ENCODE assay signal across 9 cellular contexts in the genomic region with DNA sequence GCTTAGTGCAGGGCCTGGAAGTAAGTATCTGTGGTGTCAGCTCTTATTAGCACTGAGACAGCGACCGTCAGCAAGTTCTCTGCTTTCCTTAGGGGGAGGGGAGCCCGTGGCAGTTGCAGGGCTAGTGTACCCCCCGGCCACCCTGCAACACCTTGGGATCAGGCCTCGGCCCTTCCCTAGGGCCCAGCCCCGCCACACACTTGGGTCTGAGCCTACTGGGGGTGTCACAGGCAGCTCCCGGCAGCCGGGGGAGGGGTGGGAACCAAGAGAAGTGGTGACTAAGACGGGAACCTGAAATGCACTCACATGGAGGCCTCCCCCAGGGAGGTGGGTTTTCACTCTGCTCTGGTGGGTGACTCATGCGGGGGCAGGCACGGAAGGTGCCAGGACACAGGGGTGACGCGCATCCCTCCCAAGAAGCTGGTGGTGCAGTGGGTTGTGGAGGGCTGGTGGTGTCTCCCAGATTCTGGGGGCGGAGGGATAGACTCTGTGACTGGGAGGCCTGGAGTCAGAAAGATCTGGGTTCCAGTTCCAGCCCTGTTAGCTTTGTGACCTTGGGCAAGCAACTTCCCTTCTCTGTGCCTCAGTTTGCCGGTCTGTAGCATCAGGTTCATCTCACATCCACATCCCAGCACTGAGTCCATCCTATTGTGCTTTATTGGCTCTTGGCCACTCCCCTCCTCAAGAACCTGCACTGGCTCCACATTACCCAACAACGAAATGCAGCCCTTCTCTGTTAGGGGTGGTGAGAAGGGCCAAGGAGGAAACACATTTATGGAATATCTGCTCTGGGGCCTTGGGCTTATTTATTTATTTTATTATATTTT. TPM values are rescaled to one million over a fixed set of nuclear protein-coding genes. Genes with fewer than 3 reads are reported as not detected.
DNase-seq lines count a peak whose midpoint lies in the region; ATAC-seq, FAIRE-seq and TF ChIP-seq lines count a peak whose summit lies in the region.
"Had no signal": no experiment of that assay in that cellular context is flagged by ENCODE, and none has a peak within 500 bp of the region (broad histone marks: within the 10 kb centered on the region; RNA-seq: fewer than 3 reads in every experiment).

No MANE protein-coding gene starts in this region.

- H3K27ac Mint-ChIP-seq in WTC11: no peak overlapping the region

- H3K4me1 Mint-ChIP-seq in WTC11: peaks cover 13% of the 10 kb centered on the region

- no peaks in the 10 kb centered on the region for H3K27me3 ChIP-seq in brain microvascular endothelial cell (replicated peaks)
- H3K27me3 ChIP-seq in small intestine (ENCODE audit: control insufficient read depth in 2 of 2, insufficient read depth in 2 of 2, low read length in 2 of 2): no peaks in the 10 kb centered on the region

- H3K27me3 Mint-ChIP-seq in WTC11 (ENCODE audit: low read depth): no peaks in the 10 kb centered on the region; the same call in 1 of the 2 replicates

- in situ Hi-C loops in brain microvascular endothelial cell (cut with HindIII; ENCODE audit: low pct_ligation_motif_present, low sequenced_read_pairs): no loop called here

- TF ChIP-seq CTCF in HEK293 (tag by site-specific recombination; IDR thresholded peaks at IDR 0.05) (no peak), WTC11 (IDR thresholded peaks at IDR 0.05) (no peak), brain microvascular endothelial cell (IDR thresholded peaks at IDR 0.05; ENCODE audit: low read depth, low read length, missing control alignments) (no peak)

- H3K27ac ChIP-seq in HEK293 (ENCODE audit: extremely low read depth, low read depth, low read length) (no peak overlapping the region), brain microvascular endothelial cell (peak overlapping the region; percentile 61), small intestine (ENCODE audit: low read depth in 1 of 2, low read length in 1 of 2) (no peak overlapping the region)

- H3K4me1 ChIP-seq in HEK293 (ENCODE audit: control insufficient read depth, insufficient read depth, low read length): no peaks in the 10 kb centered on the region
- H3K4me1 ChIP-seq in small intestine (ENCODE audit: control insufficient read depth in 2 of 2, insufficient read depth in 1 of 2, low read depth in 1 of 2, low read length in 1 of 2): no peaks in the 10 kb centered on the region

- H3K4me3 ChIP-seq in HEK293 (ENCODE audit: low read depth, low read length) (no peak overlapping the region), brain microvascular endothelial cell (ENCODE audit: low read depth, low read length) (no peak overlapping the region), small intestine (ENCODE audit: low read depth in 1 of 2, low read length in 2 of 2) (no peak overlapping the region)

- H3K36me3 ChIP-seq in HEK293 (ENCODE audit: control insufficient read depth in 2 of 2, insufficient read depth in 1 of 2, low read length in 2 of 2) (no peaks in the 10 kb centered on the region), brain microvascular endothelial cell (replicated peaks) (no peaks in the 10 kb centered on the region), small intestine (ENCODE audit: control insufficient read depth in 2 of 2, insufficient read depth in 2 of 2, low read length in 2 of 2) (no peaks in the 10 kb centered on the region)

- DNase-seq in A172 (ENCODE audit: low spot score) (peak; percentile 97), WTC11 (ENCODE audit: low spot score) (peak; percentile 32), brain microvascular endothelial cell (peak; percentile 98), non-pigmented ciliary epithelial cell (ENCODE audit: low read depth) (peak; percentile 84), NCI-H2107 treated with DMSO at 0.1 percent for 48 hours (lab: John Stamatoyannopoulos, UW; ENCODE audit: unreplicated experiment) (no peak), small intestine (no peak)

- no peaks in the 10 kb centered on the region for H3K9me3 ChIP-seq in HEK293 (ENCODE audit: control insufficient read depth, insufficient read depth, low read depth, low read length)
- H3K9me3 ChIP-seq in small intestine (ENCODE audit: control insufficient read depth, low read depth): no peaks in the 10 kb centered on the region

- no peak overlapping the region for H3K4me3 Mint-ChIP-seq in WTC11

- no peaks in the 10 kb centered on the region for H3K36me3 Mint-ChIP-seq in WTC11

- no peaks in the 10 kb centered on the region for H3K9me3 Mint-ChIP-seq in WTC11

- FAIRE-seq in small intestine (lab: Jason Lieb, UNC): no peak
- FAIRE-seq: endometrium had no signal

- peak; percentile 61 for ATAC-seq in WTC11
- no peak for ATAC-seq in GM18517 (IDR thresholded peaks at IDR 0.05; ENCODE audit: unreplicated experiment)

- POLR2A ChIA-PET in HEK293 (lab: Yijun Ruan, JAX): no interaction called here
- POLR2A ChIA-PET in WTC11 (lab: Charles Lee): no interaction called here

- WGBS in small intestine, 3 donors: 42 to 46% (median 46%) methylated on average over 16 of the region's 16 CpGs

- CTCF ChIA-PET in HEK293 (lab: Yijun Ruan, JAX): interaction anchor here (0.9 kb wide), 1 partner anchor 56 kb away, joined by 4 read pairs; no protein-coding TSS in a partner anchor
- CTCF ChIA-PET in WTC11 (lab: Charles Lee): interaction anchor here (0.6 to 1.9 kb wide), 4 partner anchors 19 to 176 kb away, joined by 3 to 15 read pairs (median 7); partner anchors contain the start of gene SPNS1

TF ChIP-seq in HEK293, 187 proteins besides CTCF, POLR2A, EP300 and RAD21 (continues in another document):
- TF ChIP-seq SP2 (tag by site-specific recombination; IDR thresholded peaks at IDR 0.05) (peak; percentile 40), ZNF514 (tag by site-specific recombination; IDR thresholded peaks at IDR 0.05) (no peak), ZNF423 (tag by site-specific recombination; IDR thresholded peaks at IDR 0.05) (no peak), SP7 (tag by site-specific recombination; IDR thresholded peaks at IDR 0.05) (peak; percentile 79), ZNF114 (tag by site-specific recombination; IDR thresholded peaks at IDR 0.05) (no peak), ZNF785 (tag by site-specific recombination; IDR thresholded peaks at IDR 0.05) (no peak), ZNF175 (tag by site-specific recombination; IDR thresholded peaks at IDR 0.05) (no peak), ZBTB48 (tag by site-specific recombination; IDR thresholded peaks at IDR 0.05) (no peak), ZNF248 (tag by site-specific recombination; IDR thresholded peaks at IDR 0.05) (no peak), ZNF24 (tag by site-specific recombination; IDR thresholded peaks at IDR 0.05) (no peak), SETDB1 (IDR thresholded peaks at IDR 0.05; ENCODE audit: insufficient read length, low read length) (no peak)
- TF ChIP-seq, protein P1, sequence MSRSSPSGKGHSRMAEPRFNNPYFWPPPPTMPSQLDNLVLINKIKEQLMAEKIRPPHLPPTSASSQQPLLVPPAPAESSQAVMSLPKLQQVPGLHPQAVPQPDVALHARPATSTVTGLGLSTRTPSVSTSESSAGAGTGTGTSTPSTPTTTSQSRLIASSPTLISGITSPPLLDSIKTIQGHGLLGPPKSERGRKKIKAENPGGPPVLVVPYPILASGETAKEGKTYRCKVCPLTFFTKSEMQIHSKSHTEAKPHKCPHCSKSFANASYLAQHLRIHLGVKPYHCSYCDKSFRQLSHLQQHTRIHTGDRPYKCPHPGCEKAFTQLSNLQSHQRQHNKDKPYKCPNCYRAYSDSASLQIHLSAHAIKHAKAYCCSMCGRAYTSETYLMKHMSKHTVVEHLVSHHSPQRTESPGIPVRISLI (tag by site-specific recombination; IDR thresholded peaks at IDR 0.05): no peak

TF ChIP-seq in WTC11, 78 proteins besides CTCF, POLR2A, EP300 and RAD21 (continues in another document):
- TF ChIP-seq ZNF281 (CRISPR knock-in tag; IDR thresholded peaks at IDR 0.05) (0 out of 2 replicates have a peak, but pooled peaks have one; percentile 27), GTF2I (CRISPR knock-in tag; conservative IDR thresholded peaks at IDR 0.05) (peak; percentile 56; the same call in 1 of the 2 replicates), CDX4 (CRISPR knock-in tag; IDR thresholded peaks at IDR 0.05; ENCODE audit: borderline replicate concordance) (no peak), ESRRA (CRISPR knock-in tag; IDR thresholded peaks at IDR 0.05; ENCODE audit: borderline replicate concordance) (no peak)

RNA-seq across cellular contexts. Expression of gene LAT, which starts 44.5 kb away (rescaled TPM):
- total RNA-seq in A172 (2014; rRNA removed; shearing (Covaris generic)): 42.7 and 77.4 TPM in 2 replicates
- total RNA-seq in WTC11 (2021): 2.0 to 5.6 TPM (median 3.5 TPM) in 3 replicates
- 10 to 100 TPM in 2 of 3 donors, 1 to 10 TPM in 1; 7.5 to 19.2 (median 13.2) TPM for polyA plus RNA-seq in small intestine

RNA-seq across cellular contexts. Expression of gene SPNS1, which starts 54.8 kb away (rescaled TPM):
- total RNA-seq in A172 (2014; rRNA removed; shearing (Covaris generic)): 44.7 and 49.9 TPM in 2 replicates
- 52.4 to 64.4 TPM (median 54.0 TPM) in 3 replicates for total RNA-seq in WTC11 (2021)
- 10 to 100 TPM; 41.7 to 65.1 (median 53.0) TPM for polyA plus RNA-seq in small intestine

Comparison
In these comparisons a context has a peak if more than half of its experiments do, and no peak if none do; other contexts are left out.
1. DNase-seq: peak in A172 (single experiment), WTC11 (single experiment), brain microvascular endothelial cell (single experiment) and non-pigmented ciliary epithelial cell (single experiment); none in NCI-H2107 treated with DMSO at 0.1 percent for 48 hours (single experiment) and small intestine (single experiment).